Comparison of ENCODE assay signal across 1 cellular context in the genomic region with DNA sequence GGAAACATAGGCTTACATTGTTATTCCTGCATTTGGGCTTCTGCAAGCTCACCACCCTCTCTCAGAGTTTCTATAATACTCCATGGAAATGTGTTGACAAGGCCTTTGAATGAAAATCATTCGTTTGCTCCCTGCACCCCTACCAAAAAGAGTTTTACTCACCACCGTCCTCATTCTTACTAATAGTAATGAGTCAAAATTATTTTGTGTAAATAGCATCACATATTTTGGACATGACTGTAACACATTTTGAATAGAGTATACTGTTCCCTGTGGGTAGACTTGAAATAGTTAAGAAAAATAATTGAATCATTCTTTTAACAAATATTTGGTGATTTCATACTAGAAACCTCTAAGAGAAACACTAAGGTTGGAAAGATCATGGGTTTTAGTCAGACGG.
A peak's percentile ranks its signal among the peaks of the same experiment; 100 is the strongest.
TF ChIP-seq lines count a peak whose summit lies in the region.

No MANE protein-coding gene starts in this region.

TF ChIP-seq in SK-N-SH, 30 proteins besides CTCF, POLR2A, EP300 and RAD21 (continued from another document):
- TF ChIP-seq, protein P1, sequence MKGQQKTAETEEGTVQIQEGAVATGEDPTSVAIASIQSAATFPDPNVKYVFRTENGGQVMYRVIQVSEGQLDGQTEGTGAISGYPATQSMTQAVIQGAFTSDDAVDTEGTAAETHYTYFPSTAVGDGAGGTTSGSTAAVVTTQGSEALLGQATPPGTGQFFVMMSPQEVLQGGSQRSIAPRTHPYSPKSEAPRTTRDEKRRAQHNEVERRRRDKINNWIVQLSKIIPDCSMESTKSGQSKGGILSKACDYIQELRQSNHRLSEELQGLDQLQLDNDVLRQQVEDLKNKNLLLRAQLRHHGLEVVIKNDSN (IDR thresholded peaks at IDR 0.05; ENCODE audit: borderline replicate concordance, low read depth), result no peak
- TF ChIP-seq POLR2AphosphoS5 (IDR thresholded peaks at IDR 0.05; ENCODE audit: low read depth, low read length) (no peak), SMC3 (IDR thresholded peaks at IDR 0.05; ENCODE audit: low read depth, low read length) (no peak), FOSL2 (IDR thresholded peaks at IDR 0.05; ENCODE audit: borderline replicate concordance, low read depth) (peak; percentile 77; the same call in 1 of the 2 replicates), ELF1 (IDR thresholded peaks at IDR 0.05) (no peak), RCOR1 (IDR thresholded peaks at IDR 0.05; ENCODE audit: low read length) (no peak), MEF2A (IDR thresholded peaks at IDR 0.05; ENCODE audit: borderline replicate concordance, low read depth) (no peak; the same call in 1 of the 2 replicates), YY1 (IDR thresholded peaks at IDR 0.05; ENCODE audit: low read depth) (no peak), NRF1 (IDR thresholded peaks at IDR 0.05; ENCODE audit: low read depth, low read length) (no peak), TEAD4 (IDR thresholded peaks at IDR 0.05; ENCODE audit: borderline replicate concordance, insufficient read depth) (peak; percentile 31; the same call in 1 of the 2 replicates), EZH2phosphoT487 (IDR thresholded peaks at IDR 0.05; ENCODE audit: borderline replicate concordance, low read depth) (no peak), NFIC (IDR thresholded peaks at IDR 0.05; ENCODE audit: borderline replicate concordance) (no peak), MXI1 (IDR thresholded peaks at IDR 0.05; ENCODE audit: low read depth, low read length) (no peak)
- TF ChIP-seq, protein P2, sequence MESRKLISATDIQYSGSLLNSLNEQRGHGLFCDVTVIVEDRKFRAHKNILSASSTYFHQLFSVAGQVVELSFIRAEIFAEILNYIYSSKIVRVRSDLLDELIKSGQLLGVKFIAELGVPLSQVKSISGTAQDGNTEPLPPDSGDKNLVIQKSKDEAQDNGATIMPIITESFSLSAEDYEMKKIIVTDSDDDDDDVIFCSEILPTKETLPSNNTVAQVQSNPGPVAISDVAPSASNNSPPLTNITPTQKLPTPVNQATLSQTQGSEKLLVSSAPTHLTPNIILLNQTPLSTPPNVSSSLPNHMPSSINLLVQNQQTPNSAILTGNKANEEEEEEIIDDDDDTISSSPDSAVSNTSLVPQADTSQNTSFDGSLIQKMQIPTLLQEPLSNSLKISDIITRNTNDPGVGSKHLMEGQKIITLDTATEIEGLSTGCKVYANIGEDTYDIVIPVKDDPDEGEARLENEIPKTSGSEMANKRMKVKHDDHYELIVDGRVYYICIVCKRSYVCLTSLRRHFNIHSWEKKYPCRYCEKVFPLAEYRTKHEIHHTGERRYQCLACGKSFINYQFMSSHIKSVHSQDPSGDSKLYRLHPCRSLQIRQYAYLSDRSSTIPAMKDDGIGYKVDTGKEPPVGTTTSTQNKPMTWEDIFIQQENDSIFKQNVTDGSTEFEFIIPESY (IDR thresholded peaks at IDR 0.05; ENCODE audit: borderline replicate concordance, low read depth), result no peak
- TF ChIP-seq, protein P3, sequence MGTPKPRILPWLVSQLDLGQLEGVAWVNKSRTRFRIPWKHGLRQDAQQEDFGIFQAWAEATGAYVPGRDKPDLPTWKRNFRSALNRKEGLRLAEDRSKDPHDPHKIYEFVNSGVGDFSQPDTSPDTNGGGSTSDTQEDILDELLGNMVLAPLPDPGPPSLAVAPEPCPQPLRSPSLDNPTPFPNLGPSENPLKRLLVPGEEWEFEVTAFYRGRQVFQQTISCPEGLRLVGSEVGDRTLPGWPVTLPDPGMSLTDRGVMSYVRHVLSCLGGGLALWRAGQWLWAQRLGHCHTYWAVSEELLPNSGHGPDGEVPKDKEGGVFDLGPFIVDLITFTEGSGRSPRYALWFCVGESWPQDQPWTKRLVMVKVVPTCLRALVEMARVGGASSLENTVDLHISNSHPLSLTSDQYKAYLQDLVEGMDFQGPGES (IDR thresholded peaks at IDR 0.05; ENCODE audit: low read depth, low read length), result no peak
